ENCODE assay signal across 17 cellular contexts in the genomic region with DNA sequence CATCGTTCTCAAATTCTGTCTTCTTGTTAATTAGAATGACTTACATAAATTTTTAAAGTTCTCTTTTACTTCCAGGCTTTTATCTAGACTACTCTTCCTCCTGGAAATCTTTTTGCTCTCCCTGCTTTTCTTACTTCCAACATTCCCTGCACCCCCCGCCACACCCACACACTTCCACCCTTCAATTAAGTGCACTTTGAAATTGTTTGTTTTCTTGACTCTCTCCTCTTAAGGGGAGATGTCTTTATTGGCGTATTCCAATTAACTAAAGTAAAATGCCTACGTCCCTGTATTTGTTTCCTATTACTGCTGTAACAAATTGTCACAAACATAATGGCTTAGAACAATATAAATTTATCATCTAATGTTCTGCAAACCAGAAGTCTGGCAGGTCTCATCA.
DNase-seq lines count a peak whose midpoint lies in the region; ATAC-seq, FAIRE-seq and TF ChIP-seq lines count a peak whose summit lies in the region.
"Had no signal": no experiment of that assay in that cellular context is flagged by ENCODE, and none has a peak within 500 bp of the region (broad histone marks: within the 10 kb centered on the region; RNA-seq: fewer than 3 reads in every experiment).

No MANE protein-coding gene starts in this region.

- no peak for FAIRE-seq in H54 (lab: Jason Lieb, UNC)

- H2AFZ ChIP-seq in ACC112 (ENCODE audit: low read length, unreplicated experiment) = peak overlapping the region; percentile 20
- no peak overlapping the region for H2AFZ ChIP-seq in PC-3 (ENCODE audit: low read length)
- H2AFZ ChIP-seq: GM23338 had no signal

- CTCF ChIA-PET in HEK293 (lab: Yijun Ruan, JAX) = no interaction called here
- CTCF ChIA-PET in PC-3 (lab: Charles Lee) = no interaction called here

- H3K79me2 ChIP-seq in ACC112 (ENCODE audit: control insufficient read depth, insufficient read depth, low read length, unreplicated experiment) (no peaks in the 10 kb centered on the region), PC-3 (ENCODE audit: low read length) (no peaks in the 10 kb centered on the region)

- no peaks in the 10 kb centered on the region for H4K20me1 ChIP-seq in PC-3 (ENCODE audit: low read length)

- POLR2A ChIA-PET in HEK293 (lab: Yijun Ruan, JAX) = no interaction called here
- POLR2A ChIA-PET in PC-3 (lab: Charles Lee; ENCODE audit: unreplicated experiment) = no interaction called here

- no peak for TF ChIP-seq POLR2A in H54 (IDR thresholded peaks at IDR 0.05; ENCODE audit: low read depth, low read length)

- H3K4me3 ChIP-seq in ACC112 (ENCODE audit: low read depth, low read length) = no peak overlapping the region
- no peak overlapping the region for H3K4me3 ChIP-seq in HEK293 (ENCODE audit: low read depth, low read length)
- H3K4me3 ChIP-seq in PC-3 (ENCODE audit: low read length) = no peak overlapping the region
- H3K4me3 ChIP-seq in aorta (ENCODE audit: low read length in 2 of 2) = no peak overlapping the region
- H3K4me3 ChIP-seq: GM23338, Peyer's patch had no signal

- H3K27me3 ChIP-seq in ACC112 (ENCODE audit: insufficient read depth, low read length) (no peaks in the 10 kb centered on the region), PC-3 (ENCODE audit: low read length) (no peaks in the 10 kb centered on the region), aorta (ENCODE audit: control insufficient read depth in 1 of 2, insufficient read depth in 2 of 2, low read length in 1 of 2) (no peaks in the 10 kb centered on the region)
- H3K27me3 ChIP-seq: Peyer's patch had no signal

- H3K9ac ChIP-seq in PC-3 (ENCODE audit: low read length) = no peak overlapping the region

- no peaks in the 10 kb centered on the region for H3K9me2 ChIP-seq in PC-3 (replicated peaks; ENCODE audit: low read length)

- H3K36me3 ChIP-seq in ACC112 (ENCODE audit: insufficient read depth, low read length) (no peaks in the 10 kb centered on the region), HEK293 (ENCODE audit: control insufficient read depth in 2 of 2, insufficient read depth in 1 of 2, low read length in 2 of 2) (no peaks in the 10 kb centered on the region), PC-3 (ENCODE audit: low read depth, low read length) (no peaks in the 10 kb centered on the region), aorta (ENCODE audit: control insufficient read depth in 1 of 2, insufficient read depth in 2 of 2, low read length in 1 of 2) (no peaks in the 10 kb centered on the region)
- H3K36me3 ChIP-seq: Peyer's patch had no signal

- no TSS peak for BruUV-seq in PC-3 (replicated peaks; lab: Mats Ljungman, UMichigan)

- H3F3A ChIP-seq in PC-3 (ENCODE audit: low read length, unreplicated experiment) = no peaks in the 10 kb centered on the region

- ATAC-seq in PC-3 (no peak), aorta (ENCODE audit: low FRiP score) (no peak)
- ATAC-seq: CD8-positive, alpha-beta T cell; GM23338 had no signal

- H3K27ac ChIP-seq in ACC112 (ENCODE audit: low read depth, low read length) (peak overlapping the region; percentile 70), HEK293 (ENCODE audit: extremely low read depth, low read depth, low read length) (no peak overlapping the region), PC-3 (ENCODE audit: low read length) (peak overlapping the region; percentile 78), epithelial cell of prostate (peak overlapping the region; percentile 88), aorta (ENCODE audit: low read depth in 1 of 2, low read length in 2 of 2) (no peak overlapping the region)
- H3K27ac ChIP-seq: Peyer's patch had no signal

- H3K4me2 ChIP-seq in PC-3 (ENCODE audit: low read length) = peak overlapping the region; percentile 62
- H3K4me2 ChIP-seq: GM23338 had no signal

- intact Hi-C loops in PC-3 (cut with micrococcal nuclease) = loop anchor here (5.0 kb wide), 1 partner anchor 401 kb away; no protein-coding TSS in a partner anchor
- intact Hi-C loops in aorta (cut with DNase I) = no loop called here

- H3K9me3 ChIP-seq in HEK293 (ENCODE audit: control insufficient read depth, insufficient read depth, low read depth, low read length) = no peaks in the 10 kb centered on the region
- H3K9me3 ChIP-seq in PC-3 (ENCODE audit: low read length) = no peaks in the 10 kb centered on the region
- H3K9me3 ChIP-seq in aorta (ENCODE audit: control insufficient read depth, low read length) = peaks cover under 1% of the 10 kb centered on the region
- H3K9me3 ChIP-seq: Peyer's patch had no signal

- DNase-seq in PC-3 (no peak), epithelial cell of prostate (ENCODE audit: low read depth, low spot score) (no peak), MV-4-11 (lab: John Stamatoyannopoulos, UW) (no peak), H54 (ENCODE audit: insufficient read length, low spot score) (no peak), aorta (no peak)
- DNase-seq: CD8-positive, alpha-beta T cell; DND-41; GDM1; NCI-H1048; NCI-H2107; NCI-H446; NCI-H748 treated with DMSO at 0.1 percent for 48 hours; Peyer's patch; SHP77 had no signal

- TF ChIP-seq CTCF in HEK293 (tag by site-specific recombination; IDR thresholded peaks at IDR 0.05) (no peak), PC-3 (conservative IDR thresholded peaks at IDR 0.05; ENCODE audit: low read depth, low read length) (no peak)

- WGBS in aorta, 2 donors = 92 to 94% methylated on average over 4 of the region's 4 CpGs

- H3K4me1 ChIP-seq in ACC112 (ENCODE audit: control insufficient read depth, insufficient read depth, low read length, unreplicated experiment) = peaks cover 36% of the 10 kb centered on the region
- peaks cover 5% of the 10 kb centered on the region for H3K4me1 ChIP-seq in HEK293 (ENCODE audit: control insufficient read depth, insufficient read depth, low read length)
- peaks cover 38% of the 10 kb centered on the region for H3K4me1 ChIP-seq in PC-3 (ENCODE audit: insufficient read depth, low read length)
- no peaks in the 10 kb centered on the region for H3K4me1 ChIP-seq in aorta (ENCODE audit: control insufficient read depth in 1 of 2, insufficient read depth in 2 of 2, low read length in 2 of 2)
- H3K4me1 ChIP-seq: Peyer's patch had no signal

TF ChIP-seq in HEK293, 187 proteins besides CTCF, POLR2A, EP300 and RAD21:
- no peak for TF ChIP-seq ZNF561 (tag by site-specific recombination; IDR thresholded peaks at IDR 0.05; ENCODE audit: borderline replicate concordance)
- no peak for TF ChIP-seq ZNF169 (tag by site-specific recombination; IDR thresholded peaks at IDR 0.05)
- TF ChIP-seq WT1 (tag by site-specific recombination; IDR thresholded peaks at IDR 0.05) = peak; percentile 90
- TF ChIP-seq EGR2 (tag by site-specific recombination; IDR thresholded peaks at IDR 0.05; ENCODE audit: low read depth) = peak; percentile 35; the same call in 1 of the 2 replicates
- TF ChIP-seq TCF7L2 (IDR thresholded peaks at IDR 0.05; ENCODE audit: borderline replicate concordance, low read depth, low read length) = no peak
- TF ChIP-seq ZFHX2 (tag by site-specific recombination; conservative IDR thresholded peaks at IDR 0.05) = peak; percentile 50
- 0 out of 2 replicates have a peak, but pooled peaks have one; percentile 24 for TF ChIP-seq KLF1 (tag by site-specific recombination; IDR thresholded peaks at IDR 0.05)
- TF ChIP-seq, protein P1, sequence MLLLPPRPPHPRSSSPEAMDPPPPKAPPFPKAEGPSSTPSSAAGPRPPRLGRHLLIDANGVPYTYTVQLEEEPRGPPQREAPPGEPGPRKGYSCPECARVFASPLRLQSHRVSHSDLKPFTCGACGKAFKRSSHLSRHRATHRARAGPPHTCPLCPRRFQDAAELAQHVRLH (tag by site-specific recombination; IDR thresholded peaks at IDR 0.05) = no peak

Comparison
In these comparisons a context has a peak if more than half of its experiments do, and no peak if none do; other contexts are left out.
1. H3K27ac ChIP-seq: peak in ACC112 (single experiment), PC-3 (single experiment) and epithelial cell of prostate (single experiment); none in HEK293 (single experiment) and aorta (0 of 2).